Comparison of ENCODE assay signal across 1 cellular context in the genomic region with DNA sequence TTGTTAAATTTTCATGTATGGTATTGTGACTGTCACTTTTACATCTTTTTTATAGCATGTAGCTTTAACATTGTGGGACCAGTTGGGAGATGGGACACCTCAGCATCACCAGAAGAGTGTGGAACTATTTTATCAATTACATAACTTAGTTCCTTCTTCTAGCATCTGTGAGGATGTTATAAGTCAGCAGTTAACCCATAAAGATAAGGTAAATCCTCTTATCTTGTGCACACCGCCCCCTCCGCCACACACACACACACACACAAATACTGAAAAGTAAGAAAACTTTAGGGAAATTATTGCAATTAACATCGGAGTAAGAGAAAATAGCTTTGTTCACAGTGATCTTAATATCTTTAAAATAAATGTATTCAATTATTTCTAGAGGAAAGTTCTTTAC.
TF ChIP-seq lines count a peak whose summit lies in the region.

No MANE protein-coding gene starts in this region.

TF ChIP-seq in K562, 482 proteins besides CTCF, POLR2A, EP300 and RAD21 (continued from another document):
- TF ChIP-seq, protein P1, sequence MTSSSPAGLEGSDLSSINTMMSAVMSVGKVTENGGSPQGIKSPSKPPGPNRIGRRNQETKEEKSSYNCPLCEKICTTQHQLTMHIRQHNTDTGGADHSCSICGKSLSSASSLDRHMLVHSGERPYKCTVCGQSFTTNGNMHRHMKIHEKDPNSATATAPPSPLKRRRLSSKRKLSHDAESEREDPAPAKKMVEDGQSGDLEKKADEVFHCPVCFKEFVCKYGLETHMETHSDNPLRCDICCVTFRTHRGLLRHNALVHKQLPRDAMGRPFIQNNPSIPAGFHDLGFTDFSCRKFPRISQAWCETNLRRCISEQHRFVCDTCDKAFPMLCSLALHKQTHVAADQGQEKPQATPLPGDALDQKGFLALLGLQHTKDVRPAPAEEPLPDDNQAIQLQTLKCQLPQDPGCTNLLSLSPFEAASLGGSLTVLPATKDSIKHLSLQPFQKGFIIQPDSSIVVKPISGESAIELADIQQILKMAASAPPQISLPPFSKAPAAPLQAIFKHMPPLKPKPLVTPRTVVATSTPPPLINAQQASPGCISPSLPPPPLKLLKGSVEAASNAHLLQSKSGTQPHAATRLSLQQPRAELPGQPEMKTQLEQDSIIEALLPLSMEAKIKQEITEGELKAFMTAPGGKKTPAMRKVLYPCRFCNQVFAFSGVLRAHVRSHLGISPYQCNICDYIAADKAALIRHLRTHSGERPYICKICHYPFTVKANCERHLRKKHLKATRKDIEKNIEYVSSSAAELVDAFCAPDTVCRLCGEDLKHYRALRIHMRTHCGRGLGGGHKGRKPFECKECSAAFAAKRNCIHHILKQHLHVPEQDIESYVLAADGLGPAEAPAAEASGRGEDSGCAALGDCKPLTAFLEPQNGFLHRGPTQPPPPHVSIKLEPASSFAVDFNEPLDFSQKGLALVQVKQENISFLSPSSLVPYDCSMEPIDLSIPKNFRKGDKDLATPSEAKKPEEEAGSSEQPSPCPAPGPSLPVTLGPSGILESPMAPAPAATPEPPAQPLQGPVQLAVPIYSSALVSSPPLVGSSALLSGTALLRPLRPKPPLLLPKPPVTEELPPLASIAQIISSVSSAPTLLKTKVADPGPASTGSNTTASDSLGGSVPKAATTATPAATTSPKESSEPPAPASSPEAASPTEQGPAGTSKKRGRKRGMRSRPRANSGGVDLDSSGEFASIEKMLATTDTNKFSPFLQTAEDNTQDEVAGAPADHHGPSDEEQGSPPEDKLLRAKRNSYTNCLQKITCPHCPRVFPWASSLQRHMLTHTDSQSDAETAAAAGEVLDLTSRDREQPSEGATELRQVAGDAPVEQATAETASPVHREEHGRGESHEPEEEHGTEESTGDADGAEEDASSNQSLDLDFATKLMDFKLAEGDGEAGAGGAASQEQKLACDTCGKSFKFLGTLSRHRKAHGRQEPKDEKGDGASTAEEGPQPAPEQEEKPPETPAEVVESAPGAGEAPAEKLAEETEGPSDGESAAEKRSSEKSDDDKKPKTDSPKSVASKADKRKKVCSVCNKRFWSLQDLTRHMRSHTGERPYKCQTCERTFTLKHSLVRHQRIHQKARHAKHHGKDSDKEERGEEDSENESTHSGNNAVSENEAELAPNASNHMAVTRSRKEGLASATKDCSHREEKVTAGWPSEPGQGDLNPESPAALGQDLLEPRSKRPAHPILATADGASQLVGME (CRISPR knock-in tag; IDR thresholded peaks at IDR 0.05): 0 out of 2 replicates have a peak, but pooled peaks have one; percentile 46
- TF ChIP-seq SMARCE1 (IDR thresholded peaks at IDR 0.05): peak; percentile 39; the same call in 1 of the 2 replicates
- TF ChIP-seq POLR2B (IDR thresholded peaks at IDR 0.05; ENCODE audit: low read depth, partially characterized antibody): no peak
- peak; percentile 60; the same call in 1 of the 2 replicates for TF ChIP-seq TAL1 (IDR thresholded peaks at IDR 0.05)
- peak; percentile 67 for TF ChIP-seq NCOR1 (IDR thresholded peaks at IDR 0.05)
- TF ChIP-seq, protein P2, sequence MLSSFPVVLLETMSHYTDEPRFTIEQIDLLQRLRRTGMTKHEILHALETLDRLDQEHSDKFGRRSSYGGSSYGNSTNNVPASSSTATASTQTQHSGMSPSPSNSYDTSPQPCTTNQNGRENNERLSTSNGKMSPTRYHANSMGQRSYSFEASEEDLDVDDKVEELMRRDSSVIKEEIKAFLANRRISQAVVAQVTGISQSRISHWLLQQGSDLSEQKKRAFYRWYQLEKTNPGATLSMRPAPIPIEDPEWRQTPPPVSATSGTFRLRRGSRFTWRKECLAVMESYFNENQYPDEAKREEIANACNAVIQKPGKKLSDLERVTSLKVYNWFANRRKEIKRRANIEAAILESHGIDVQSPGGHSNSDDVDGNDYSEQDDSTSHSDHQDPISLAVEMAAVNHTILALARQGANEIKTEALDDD (IDR thresholded peaks at IDR 0.05): peak; percentile 73
- TF ChIP-seq LCOR (CRISPR knock-in tag; IDR thresholded peaks at IDR 0.05): no peak
- TF ChIP-seq MECOM (CRISPR knock-in tag; IDR thresholded peaks at IDR 0.05): peak; percentile 70
- TF ChIP-seq SMARCA4 (IDR thresholded peaks at IDR 0.05): peak; percentile 68; the same call in 1 of the 2 replicates
- TF ChIP-seq SOX6 (IDR thresholded peaks at IDR 0.05): 0 out of 2 replicates have a peak, but pooled peaks have one; percentile 12
- TF ChIP-seq CBFA2T2 (conservative IDR thresholded peaks at IDR 0.05): peak; percentile 64
- 0 out of 2 replicates have a peak, but pooled peaks have one; percentile 16 for TF ChIP-seq ZEB2 (IDR thresholded peaks at IDR 0.05)
- TF ChIP-seq STAT5A (IDR thresholded peaks at IDR 0.05; ENCODE audit: borderline replicate concordance, low read length): 0 out of 2 replicates have a peak, but pooled peaks have one; percentile 13
- TF ChIP-seq TBL1XR1 (IDR thresholded peaks at IDR 0.05; ENCODE audit: low read length in 2 of 2): peak in 1 of 2 experiments; percentile 55; a peak in 1 of 4 replicates
- TF ChIP-seq GABPA (tag; conservative IDR thresholded peaks at IDR 0.05; ENCODE audit: low read depth): no peak
- TF ChIP-seq HDAC8 (tag; IDR thresholded peaks at IDR 0.05): no peak
- peak; percentile 42; the same call in 1 of the 2 replicates for TF ChIP-seq KLF16 (IDR thresholded peaks at IDR 0.05)
- peak; percentile 60 for TF ChIP-seq TCF3 (CRISPR knock-in tag; IDR thresholded peaks at IDR 0.05)
